In the genomic region with DNA sequence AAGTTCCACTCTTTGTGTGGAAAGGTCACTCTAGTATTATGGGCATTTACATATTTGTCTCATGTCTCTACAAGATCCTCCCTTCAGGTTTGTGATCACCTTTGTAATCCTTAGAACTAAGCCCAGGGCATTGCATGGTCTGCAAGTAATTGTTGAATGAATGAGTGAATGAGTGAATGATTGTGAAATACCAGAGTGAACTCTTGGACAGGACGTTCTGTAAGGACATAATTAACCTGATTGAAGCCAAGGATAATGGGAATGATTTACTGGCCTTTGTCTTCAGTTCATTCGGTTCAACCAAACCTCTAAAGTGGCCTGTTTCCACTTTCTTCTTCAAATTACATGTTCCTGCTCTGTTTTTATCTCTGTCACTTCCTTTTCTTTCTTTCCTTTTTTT, we compare ENCODE assay signal across 1 cellular context.
TF ChIP-seq lines count a peak whose summit lies in the region.

No MANE protein-coding gene starts in this region.

TF ChIP-seq in IMR-90, 13 proteins besides CTCF, POLR2A, EP300 and RAD21:
- TF ChIP-seq CEBPB (IDR thresholded peaks at IDR 0.05; ENCODE audit: low read depth, low read length) (peak; percentile 78), FOS (IDR thresholded peaks at IDR 0.05; ENCODE audit: low read depth, low read length) (no peak)
TF ChIP-seq in IMR-90: peak in this region for 1.
